In genomic region chr4:11549525-11549924, GRCh38 we compare ENCODE assay signal across 22 cellular contexts.
"Had no signal": no experiment of that assay in that cellular context is flagged by ENCODE, and none has a peak within 500 bp of the region (broad histone marks: within the 10 kb centered on the region; RNA-seq: fewer than 3 reads in every experiment).

No MANE protein-coding gene starts in this region.

- H3K4me3 ChIP-seq: heart right ventricle, lung, neural progenitor cell, upper lobe of right lung had no signal

- H3K27ac Mint-ChIP-seq: activated CD4-positive, alpha-beta memory T cell treated with anti-CD3 and anti-CD28 coated beads for 36 hours; activated naive CD8-positive, alpha-beta T cell treated with anti-CD3 and anti-CD28 coated beads, Interleukin-2, amount 50 U/mL, for 24 hours; brain; mesothelial cell of epicardium; naive thymus-derived CD8-positive, alpha-beta T cell; neural progenitor cell; T-helper 17 cell had no signal

- DNase-seq: activated CD4-positive, alpha-beta memory T cell treated with anti-CD3 and anti-CD28 coated beads for 36 hours; activated CD4-positive, alpha-beta T cell treated with anti-CD3 and anti-CD28 coated beads for 4 hours; activated CD4-positive, CD25-positive, alpha-beta regulatory T cell; activated effector memory CD4-positive, alpha-beta T cell treated with Interleukin-2 at 50 U/mL for 16 hours; activated naive CD4-positive, alpha-beta T cell treated with anti-CD3 and anti-CD28 coated beads, Interleukin-2, amount 50 U/mL, for 16 hours; activated naive CD8-positive, alpha-beta T cell treated with anti-CD3 and anti-CD28 coated beads, Interleukin-2, amount 50 U/mL, for 24 hours; activated T-cell treated with anti-CD3 and anti-CD28 coated beads, Interleukin-2, amount 50 U/mL, for 48 hours; central memory CD4-positive, alpha-beta T cell; effector CD8-positive, alpha-beta T cell; heart right ventricle; kidney; naive thymus-derived CD8-positive, alpha-beta T cell; stimulated activated CD4-positive, alpha-beta T cell treated with anti-CD3 and anti-CD28 coated beads, Interleukin-2, amount 100 ng/mL, for 48 hours; stimulated activated naive CD4-positive, alpha-beta T cell treated with Interleukin-2 at 50 U/mL for 16 hours; T-helper 17 cell; upper lobe of right lung had no signal

- H3K9me3 Mint-ChIP-seq: activated CD4-positive, alpha-beta memory T cell treated with anti-CD3 and anti-CD28 coated beads for 36 hours; brain had no signal

- H3K27ac ChIP-seq: neural progenitor cell, upper lobe of right lung had no signal

- ATAC-seq: heart right ventricle; left lobe of liver; naive thymus-derived CD8-positive, alpha-beta T cell; sciatic nerve; T-helper 17 cell; upper lobe of right lung had no signal

- H3K4me3 Mint-ChIP-seq: activated CD4-positive, alpha-beta memory T cell treated with anti-CD3 and anti-CD28 coated beads for 36 hours; activated naive CD8-positive, alpha-beta T cell treated with anti-CD3 and anti-CD28 coated beads, Interleukin-2, amount 50 U/mL, for 24 hours; brain; mesothelial cell of epicardium; naive thymus-derived CD8-positive, alpha-beta T cell; neural progenitor cell; T-helper 17 cell had no signal

- H3K27me3 ChIP-seq: heart right ventricle, neural progenitor cell, upper lobe of right lung had no signal

- H3K36me3 Mint-ChIP-seq: activated CD4-positive, alpha-beta memory T cell treated with anti-CD3 and anti-CD28 coated beads for 36 hours; brain; neural progenitor cell had no signal

- H3K4me1 ChIP-seq: neural progenitor cell, upper lobe of right lung had no signal

- H3K9ac ChIP-seq: neural progenitor cell had no signal

- H3K27me3 Mint-ChIP-seq: brain had no signal

- FAIRE-seq: kidney had no signal

- H3K9me3 ChIP-seq: heart right ventricle, upper lobe of right lung had no signal

- H3K4me1 Mint-ChIP-seq: brain; mesothelial cell of epicardium; naive thymus-derived CD8-positive, alpha-beta T cell; neural progenitor cell; T-helper 17 cell had no signal

- H3K36me3 ChIP-seq: heart right ventricle, neural progenitor cell, upper lobe of right lung had no signal

- H3K4me2 ChIP-seq: neural progenitor cell had no signal

- H2AFZ ChIP-seq: neural progenitor cell had no signal
